1 cellular context compared by ENCODE assay signal in genomic region chr6:100281471-100281878, GRCh38.
TF ChIP-seq lines count a peak whose summit lies in the region.

No MANE protein-coding gene starts in this region.

TF ChIP-seq in H1, 55 proteins besides CTCF, POLR2A, EP300 and RAD21:
- TF ChIP-seq KDM4A (IDR thresholded peaks at IDR 0.05; ENCODE audit: low read depth, low read length, severe bottlenecking) (no peak), GABPA (IDR thresholded peaks at IDR 0.05; ENCODE audit: borderline replicate concordance, insufficient read depth, low read length) (no peak), NANOG (IDR thresholded peaks at IDR 0.05; ENCODE audit: insufficient read depth, low read depth, low read length, poor library complexity, severe bottlenecking) (peak; percentile 81), SP1 (IDR thresholded peaks at IDR 0.05; ENCODE audit: low read depth, low read length) (0 out of 2 replicates have a peak, but pooled peaks have one; percentile 36), ZNF274 (IDR thresholded peaks at IDR 0.05; ENCODE audit: borderline replicate concordance, extremely low read depth, low read length) (no peak), JUND (IDR thresholded peaks at IDR 0.05; ENCODE audit: low read length) (no peak), JUN (IDR thresholded peaks at IDR 0.05; ENCODE audit: low read depth, low read length) (no peak), CBX5 (IDR thresholded peaks at IDR 0.05; ENCODE audit: low read depth, low read length) (no peak), BACH1 (IDR thresholded peaks at IDR 0.05; ENCODE audit: low read length) (no peak), TEAD4 (IDR thresholded peaks at IDR 0.05; ENCODE audit: low read depth, low read length) (no peak), CTBP2 (IDR thresholded peaks at IDR 0.05; ENCODE audit: borderline replicate concordance, insufficient read depth, insufficient read length, low read length) (no peak), ASH2L (IDR thresholded peaks at IDR 0.05; ENCODE audit: low read length) (peak; percentile 87), HDAC2 (IDR thresholded peaks at IDR 0.05; ENCODE audit: borderline replicate concordance in 1 of 2, low read depth in 2 of 2, low read length in 2 of 2) (no peak), SP4 (IDR thresholded peaks at IDR 0.05; ENCODE audit: low read length) (no peak), SUZ12 (IDR thresholded peaks at IDR 0.05; ENCODE audit: low read length) (no peak), POU5F1 (IDR thresholded peaks at IDR 0.05; ENCODE audit: low read depth, low read length) (no peak), SRF (IDR thresholded peaks at IDR 0.05; ENCODE audit: low read depth, low read length) (peak; percentile 95), TBP (IDR thresholded peaks at IDR 0.05; ENCODE audit: low read depth, low read length) (peak; percentile 23; the same call in 1 of the 2 replicates), PHF8 (conservative IDR thresholded peaks at IDR 0.05; ENCODE audit: low read depth, low read length) (no peak), CREB1 (IDR thresholded peaks at IDR 0.05) (no peak)
- TF ChIP-seq, protein P1, sequence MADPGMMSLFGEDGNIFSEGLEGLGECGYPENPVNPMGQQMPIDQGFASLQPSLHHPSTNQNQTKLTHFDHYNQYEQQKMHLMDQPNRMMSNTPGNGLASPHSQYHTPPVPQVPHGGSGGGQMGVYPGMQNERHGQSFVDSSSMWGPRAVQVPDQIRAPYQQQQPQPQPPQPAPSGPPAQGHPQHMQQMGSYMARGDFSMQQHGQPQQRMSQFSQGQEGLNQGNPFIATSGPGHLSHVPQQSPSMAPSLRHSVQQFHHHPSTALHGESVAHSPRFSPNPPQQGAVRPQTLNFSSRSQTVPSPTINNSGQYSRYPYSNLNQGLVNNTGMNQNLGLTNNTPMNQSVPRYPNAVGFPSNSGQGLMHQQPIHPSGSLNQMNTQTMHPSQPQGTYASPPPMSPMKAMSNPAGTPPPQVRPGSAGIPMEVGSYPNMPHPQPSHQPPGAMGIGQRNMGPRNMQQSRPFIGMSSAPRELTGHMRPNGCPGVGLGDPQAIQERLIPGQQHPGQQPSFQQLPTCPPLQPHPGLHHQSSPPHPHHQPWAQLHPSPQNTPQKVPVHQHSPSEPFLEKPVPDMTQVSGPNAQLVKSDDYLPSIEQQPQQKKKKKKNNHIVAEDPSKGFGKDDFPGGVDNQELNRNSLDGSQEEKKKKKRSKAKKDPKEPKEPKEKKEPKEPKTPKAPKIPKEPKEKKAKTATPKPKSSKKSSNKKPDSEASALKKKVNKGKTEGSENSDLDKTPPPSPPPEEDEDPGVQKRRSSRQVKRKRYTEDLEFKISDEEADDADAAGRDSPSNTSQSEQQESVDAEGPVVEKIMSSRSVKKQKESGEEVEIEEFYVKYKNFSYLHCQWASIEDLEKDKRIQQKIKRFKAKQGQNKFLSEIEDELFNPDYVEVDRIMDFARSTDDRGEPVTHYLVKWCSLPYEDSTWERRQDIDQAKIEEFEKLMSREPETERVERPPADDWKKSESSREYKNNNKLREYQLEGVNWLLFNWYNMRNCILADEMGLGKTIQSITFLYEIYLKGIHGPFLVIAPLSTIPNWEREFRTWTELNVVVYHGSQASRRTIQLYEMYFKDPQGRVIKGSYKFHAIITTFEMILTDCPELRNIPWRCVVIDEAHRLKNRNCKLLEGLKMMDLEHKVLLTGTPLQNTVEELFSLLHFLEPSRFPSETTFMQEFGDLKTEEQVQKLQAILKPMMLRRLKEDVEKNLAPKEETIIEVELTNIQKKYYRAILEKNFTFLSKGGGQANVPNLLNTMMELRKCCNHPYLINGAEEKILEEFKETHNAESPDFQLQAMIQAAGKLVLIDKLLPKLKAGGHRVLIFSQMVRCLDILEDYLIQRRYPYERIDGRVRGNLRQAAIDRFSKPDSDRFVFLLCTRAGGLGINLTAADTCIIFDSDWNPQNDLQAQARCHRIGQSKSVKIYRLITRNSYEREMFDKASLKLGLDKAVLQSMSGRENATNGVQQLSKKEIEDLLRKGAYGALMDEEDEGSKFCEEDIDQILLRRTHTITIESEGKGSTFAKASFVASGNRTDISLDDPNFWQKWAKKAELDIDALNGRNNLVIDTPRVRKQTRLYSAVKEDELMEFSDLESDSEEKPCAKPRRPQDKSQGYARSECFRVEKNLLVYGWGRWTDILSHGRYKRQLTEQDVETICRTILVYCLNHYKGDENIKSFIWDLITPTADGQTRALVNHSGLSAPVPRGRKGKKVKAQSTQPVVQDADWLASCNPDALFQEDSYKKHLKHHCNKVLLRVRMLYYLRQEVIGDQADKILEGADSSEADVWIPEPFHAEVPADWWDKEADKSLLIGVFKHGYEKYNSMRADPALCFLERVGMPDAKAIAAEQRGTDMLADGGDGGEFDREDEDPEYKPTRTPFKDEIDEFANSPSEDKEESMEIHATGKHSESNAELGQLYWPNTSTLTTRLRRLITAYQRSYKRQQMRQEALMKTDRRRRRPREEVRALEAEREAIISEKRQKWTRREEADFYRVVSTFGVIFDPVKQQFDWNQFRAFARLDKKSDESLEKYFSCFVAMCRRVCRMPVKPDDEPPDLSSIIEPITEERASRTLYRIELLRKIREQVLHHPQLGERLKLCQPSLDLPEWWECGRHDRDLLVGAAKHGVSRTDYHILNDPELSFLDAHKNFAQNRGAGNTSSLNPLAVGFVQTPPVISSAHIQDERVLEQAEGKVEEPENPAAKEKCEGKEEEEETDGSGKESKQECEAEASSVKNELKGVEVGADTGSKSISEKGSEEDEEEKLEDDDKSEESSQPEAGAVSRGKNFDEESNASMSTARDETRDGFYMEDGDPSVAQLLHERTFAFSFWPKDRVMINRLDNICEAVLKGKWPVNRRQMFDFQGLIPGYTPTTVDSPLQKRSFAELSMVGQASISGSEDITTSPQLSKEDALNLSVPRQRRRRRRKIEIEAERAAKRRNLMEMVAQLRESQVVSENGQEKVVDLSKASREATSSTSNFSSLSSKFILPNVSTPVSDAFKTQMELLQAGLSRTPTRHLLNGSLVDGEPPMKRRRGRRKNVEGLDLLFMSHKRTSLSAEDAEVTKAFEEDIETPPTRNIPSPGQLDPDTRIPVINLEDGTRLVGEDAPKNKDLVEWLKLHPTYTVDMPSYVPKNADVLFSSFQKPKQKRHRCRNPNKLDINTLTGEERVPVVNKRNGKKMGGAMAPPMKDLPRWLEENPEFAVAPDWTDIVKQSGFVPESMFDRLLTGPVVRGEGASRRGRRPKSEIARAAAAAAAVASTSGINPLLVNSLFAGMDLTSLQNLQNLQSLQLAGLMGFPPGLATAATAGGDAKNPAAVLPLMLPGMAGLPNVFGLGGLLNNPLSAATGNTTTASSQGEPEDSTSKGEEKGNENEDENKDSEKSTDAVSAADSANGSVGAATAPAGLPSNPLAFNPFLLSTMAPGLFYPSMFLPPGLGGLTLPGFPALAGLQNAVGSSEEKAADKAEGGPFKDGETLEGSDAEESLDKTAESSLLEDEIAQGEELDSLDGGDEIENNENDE (IDR thresholded peaks at IDR 0.05; ENCODE audit: insufficient replicate concordance, low read length) = no peak
- TF ChIP-seq, protein P2, sequence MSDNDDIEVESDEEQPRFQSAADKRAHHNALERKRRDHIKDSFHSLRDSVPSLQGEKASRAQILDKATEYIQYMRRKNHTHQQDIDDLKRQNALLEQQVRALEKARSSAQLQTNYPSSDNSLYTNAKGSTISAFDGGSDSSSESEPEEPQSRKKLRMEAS (IDR thresholded peaks at IDR 0.05) = 0 out of 2 replicates have a peak, but pooled peaks have one; percentile 16
- TF ChIP-seq, protein P3, sequence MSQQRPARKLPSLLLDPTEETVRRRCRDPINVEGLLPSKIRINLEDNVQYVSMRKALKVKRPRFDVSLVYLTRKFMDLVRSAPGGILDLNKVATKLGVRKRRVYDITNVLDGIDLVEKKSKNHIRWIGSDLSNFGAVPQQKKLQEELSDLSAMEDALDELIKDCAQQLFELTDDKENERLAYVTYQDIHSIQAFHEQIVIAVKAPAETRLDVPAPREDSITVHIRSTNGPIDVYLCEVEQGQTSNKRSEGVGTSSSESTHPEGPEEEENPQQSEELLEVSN (IDR thresholded peaks at IDR 0.05) = peak; percentile 40; the same call in 1 of the 2 replicates
